ENCODE assay signal across 8 cellular contexts in the genomic region with DNA sequence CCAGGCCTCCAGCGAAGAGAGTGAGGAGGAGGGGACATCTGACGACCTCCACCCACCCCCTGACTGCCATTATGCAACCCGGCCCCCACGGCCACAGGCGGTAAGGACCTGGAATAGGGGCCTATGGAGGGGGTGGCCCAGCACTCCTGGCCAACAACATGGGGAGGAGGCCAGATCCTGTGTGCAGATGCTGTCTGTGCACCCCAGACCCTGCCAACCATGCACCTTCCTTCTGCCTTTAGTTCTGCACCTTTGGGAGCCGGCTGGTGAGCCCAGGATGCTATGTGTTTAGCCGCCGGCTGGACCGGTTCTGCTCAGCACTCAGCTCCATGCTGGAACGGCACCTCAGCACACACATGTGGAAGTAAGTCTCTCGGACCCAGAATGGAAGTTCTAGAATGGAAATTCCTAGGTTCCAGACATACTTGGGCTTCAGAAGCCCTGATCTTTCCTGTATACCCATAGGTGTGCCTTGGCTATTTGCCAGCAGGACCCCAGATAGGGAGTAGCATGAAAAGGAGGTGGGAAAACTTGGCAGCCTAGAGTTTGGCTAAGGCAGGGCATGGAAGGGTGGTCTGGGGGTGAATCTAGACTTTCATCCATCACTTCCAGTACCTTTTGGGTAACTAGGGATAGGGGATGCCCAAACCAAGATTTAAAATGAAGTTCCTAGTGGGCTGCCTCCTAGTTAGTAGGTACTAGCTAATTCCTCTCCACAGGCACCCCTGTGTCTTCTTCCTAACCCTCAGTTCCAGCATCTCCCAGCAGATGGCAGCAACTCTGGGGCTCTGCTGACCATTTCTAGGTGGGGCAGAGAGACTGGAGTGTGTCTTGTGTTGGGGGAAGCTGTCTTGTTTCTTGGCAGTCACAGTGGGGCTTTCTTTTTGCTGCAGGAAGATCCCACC. TPM values are rescaled to one million over a fixed set of nuclear protein-coding genes. Genes with fewer than 3 reads are reported as not detected.
DNase-seq lines count a peak whose midpoint lies in the region; ATAC-seq, FAIRE-seq and TF ChIP-seq lines count a peak whose summit lies in the region.

No MANE protein-coding gene starts in this region.

- H3K4me3 Mint-ChIP-seq in activated CD4-positive, alpha-beta memory T cell treated with anti-CD3 and anti-CD28 coated beads for 36 hours: no peak overlapping the region

- no peak overlapping the region for H3K9ac ChIP-seq in mesendoderm (ENCODE audit: low read length)

- H2AK5ac ChIP-seq in mesendoderm (ENCODE audit: low read length): no peak overlapping the region

- H3K36me3 ChIP-seq in mesendoderm (ENCODE audit: control insufficient read depth, insufficient read depth, low read length): no peaks in the 10 kb centered on the region

- no peaks in the 10 kb centered on the region for H3K9me3 Mint-ChIP-seq in activated CD4-positive, alpha-beta memory T cell treated with anti-CD3 and anti-CD28 coated beads for 36 hours

- H3K4me1 Mint-ChIP-seq in activated CD4-positive, alpha-beta memory T cell treated with anti-CD3 and anti-CD28 coated beads for 36 hours (ENCODE audit: low read depth): peaks cover 17% of the 10 kb centered on the region

- CTCF ChIA-PET in activated CD4-positive, alpha-beta memory T cell treated with anti-CD3 and anti-CD28 coated beads for 36 hours (lab: Charles Lee): interaction anchor here (0.6 to 31.5 kb wide), 23 partner anchors 1 to 380 kb away, joined by 3 to 1096 read pairs (median 4); a partner anchor contains a TSS

- no peak overlapping the region for H3K56ac ChIP-seq in mesendoderm (ENCODE audit: low read length)

- H4K8ac ChIP-seq in mesendoderm (ENCODE audit: low read depth, low read length): no peak overlapping the region

- no peak overlapping the region for H3K4me2 ChIP-seq in mesendoderm (ENCODE audit: low read length)

- no peaks in the 10 kb centered on the region for H3K27me3 ChIP-seq in mesendoderm (ENCODE audit: insufficient read depth, low read length, poor library complexity)

- H2BK5ac ChIP-seq in mesendoderm (ENCODE audit: low read length): no peak overlapping the region

- intact Hi-C loops in activated CD4-positive, alpha-beta memory T cell treated with anti-CD3 and anti-CD28 coated beads for 36 hours (cut with micrococcal nuclease): loop anchor here (5.0 kb wide), 2 partner anchors 127 to 388 kb away; a partner anchor contains a TSS

- no peak overlapping the region for H2BK15ac ChIP-seq in mesendoderm (replicated peaks; ENCODE audit: low read depth)

- WGBS in mesendoderm (ENCODE audit: extremely low coverage, insufficient coverage, low lambda C conversion rate): no CpG with 5 or more reads among the region's 11 CpGs

- H2BK120ac ChIP-seq in mesendoderm (ENCODE audit: low read depth, low read length): no peak overlapping the region

- TF ChIP-seq POLR2A in H54 (IDR thresholded peaks at IDR 0.05; ENCODE audit: low read depth, low read length): no peak

- H3K23ac ChIP-seq in mesendoderm (ENCODE audit: low read length): no peak overlapping the region

- DNase-seq in C1 segment of cervical spinal cord (lab: John Stamatoyannopoulos, UW) (peak in 10 of 14 donors; percentile 10 to 77 (median 46)), H54 (ENCODE audit: insufficient read length, low spot score) (peak; percentile 75), NCI-H748 (lab: John Stamatoyannopoulos, UW; ENCODE audit: unreplicated experiment) (peak; percentile 51), mesendoderm (peak; percentile 78)
- peak; percentile 76 for DNase-seq in activated CD4-positive, alpha-beta memory T cell treated with anti-CD3 and anti-CD28 coated beads for 36 hours
- DNase-seq in effector CD8-positive, alpha-beta T cell (lab: John Stamatoyannopoulos, UW): peak; percentile 52
- DNase-seq in stimulated activated naive CD4-positive, alpha-beta T cell treated with Interleukin-2 at 50 U/mL for 16 hours (lab: John Stamatoyannopoulos, UW): peak; percentile 62

- no peak overlapping the region for H3K4ac ChIP-seq in mesendoderm (ENCODE audit: low read depth, low read length)

- H3K36me3 Mint-ChIP-seq in activated CD4-positive, alpha-beta memory T cell treated with anti-CD3 and anti-CD28 coated beads for 36 hours: peaks cover 4% of the 10 kb centered on the region

- H3K18ac ChIP-seq in mesendoderm (ENCODE audit: low read length): no peak overlapping the region

- H3K27ac ChIP-seq in mesendoderm (ENCODE audit: low read depth, low read length): no peak overlapping the region

- H3K27me3 Mint-ChIP-seq in activated CD4-positive, alpha-beta memory T cell treated with anti-CD3 and anti-CD28 coated beads for 36 hours: no peaks in the 10 kb centered on the region

- H3K27ac Mint-ChIP-seq in activated CD4-positive, alpha-beta memory T cell treated with anti-CD3 and anti-CD28 coated beads for 36 hours: no peak overlapping the region

- FAIRE-seq in H54 (lab: Jason Lieb, UNC): no peak

- no peaks in the 10 kb centered on the region for H3K79me2 ChIP-seq in mesendoderm (ENCODE audit: control insufficient read depth, insufficient read depth, low read length)

- no peak overlapping the region for H3K4me3 ChIP-seq in mesendoderm (ENCODE audit: low read length)

- H3K79me1 ChIP-seq in mesendoderm (ENCODE audit: low read length): peaks cover 4% of the 10 kb centered on the region

- H3K4me1 ChIP-seq in mesendoderm (ENCODE audit: control insufficient read depth, low read depth, low read length): peaks cover 1% of the 10 kb centered on the region

- no peak overlapping the region for H4K5ac ChIP-seq in mesendoderm (ENCODE audit: low read length)

- ATAC-seq in GM21619 (IDR thresholded peaks at IDR 0.05; ENCODE audit: unreplicated experiment): no peak

- POLR2A ChIA-PET in activated CD4-positive, alpha-beta memory T cell treated with anti-CD3 and anti-CD28 coated beads for 36 hours (lab: Charles Lee): interaction anchor here (3.1 kb wide), 1 partner anchor 42 kb away, joined by 12 read pairs; no protein-coding TSS in a partner anchor

RNA-seq across cellular contexts. Expression of a gene that starts 3.6 kb away (rescaled TPM):
- total RNA-seq in activated CD4-positive, alpha-beta memory T cell treated with anti-CD3 and anti-CD28 coated beads for 36 hours: 1 to 10 TPM; 6.6 to 8.7 TPM
- polyA plus RNA-seq in mesendoderm (2013, experiment 1 of 2): 1.7 TPM
- polyA plus RNA-seq in mesendoderm (2013, experiment 2 of 2): 1.4 TPM

RNA-seq across cellular contexts. Expression of a gene that starts 6.6 kb away (rescaled TPM):
- total RNA-seq in activated CD4-positive, alpha-beta memory T cell treated with anti-CD3 and anti-CD28 coated beads for 36 hours: 10 to 100 TPM; 10.7 to 11.1 TPM
- 8.0 TPM for polyA plus RNA-seq in mesendoderm (2013, experiment 1 of 2)
- 8.2 TPM for polyA plus RNA-seq in mesendoderm (2013, experiment 2 of 2)

RNA-seq across cellular contexts. Expression of a gene that starts 19.2 kb away (rescaled TPM):
- 1 to 10 TPM; 1.8 to 2.2 TPM for total RNA-seq in activated CD4-positive, alpha-beta memory T cell treated with anti-CD3 and anti-CD28 coated beads for 36 hours
- 0.56 TPM for polyA plus RNA-seq in mesendoderm (2013, experiment 1 of 2)
- 0.48 TPM for polyA plus RNA-seq in mesendoderm (2013, experiment 2 of 2)

RNA-seq across cellular contexts. Expression of a gene that starts 23.9 kb away (rescaled TPM):
- not detected for total RNA-seq in activated CD4-positive, alpha-beta memory T cell treated with anti-CD3 and anti-CD28 coated beads for 36 hours
- polyA plus RNA-seq in mesendoderm (2013, experiment 1 of 2): 0.38 TPM
- 0.35 TPM for polyA plus RNA-seq in mesendoderm (2013, experiment 2 of 2)

RNA-seq across cellular contexts. Expression of a gene that starts 49.4 kb away (rescaled TPM):
- under 1 TPM in 1 of 2 experiments, not detected in 1; 0.15 TPM for total RNA-seq in activated CD4-positive, alpha-beta memory T cell treated with anti-CD3 and anti-CD28 coated beads for 36 hours
- 0.10 TPM for polyA plus RNA-seq in mesendoderm (2013, experiment 1 of 2)
- polyA plus RNA-seq in mesendoderm (2013, experiment 2 of 2): 0.08 TPM
